Comparison of ENCODE assay signal across 13 cellular contexts in genomic region chr9:87698069-87698809, GRCh38. TPM values are rescaled to one million over a fixed set of nuclear protein-coding genes. Genes with fewer than 3 reads are reported as not detected.
DNase-seq lines count a peak whose midpoint lies in the region; ATAC-seq and TF ChIP-seq lines count a peak whose summit lies in the region.
"Had no signal": no experiment of that assay in that cellular context is flagged by ENCODE, and none has a peak within 500 bp of the region (broad histone marks: within the 10 kb centered on the region; RNA-seq: fewer than 3 reads in every experiment).

No MANE protein-coding gene starts in this region.

- H2BK12ac ChIP-seq in trophoblast cell (ENCODE audit: low read length): no peak overlapping the region

- no peak overlapping the region for H3K27ac ChIP-seq in HEK293 (ENCODE audit: extremely low read depth, low read depth, low read length)
- H3K27ac ChIP-seq in lung (ENCODE audit: low read depth in 1 of 2, low read length in 1 of 2): no peak overlapping the region
- no peak overlapping the region for H3K27ac ChIP-seq in trophoblast cell (ENCODE audit: low read depth, low read length)

- POLR2A ChIA-PET in HEK293 (lab: Yijun Ruan, JAX): no interaction called here

- H3K4me3 ChIP-seq in HEK293 (ENCODE audit: low read depth, low read length): no peak overlapping the region
- H3K4me3 ChIP-seq in lung: no peak overlapping the region
- no peak overlapping the region for H3K4me3 ChIP-seq in trophoblast cell (ENCODE audit: low read depth, low read length)
- H3K4me3 ChIP-seq: GM23338 had no signal

- H3K23ac ChIP-seq in trophoblast cell (ENCODE audit: low read length): peak overlapping the region; percentile 25

- H3K4me2 ChIP-seq in trophoblast cell (ENCODE audit: low read length): no peak overlapping the region
- H3K4me2 ChIP-seq: GM23338 had no signal

- no peak for DNase-seq in left lobe of liver (ENCODE audit: low spot score)
- DNase-seq in lung (ENCODE audit: low spot score): peak; percentile 73
- no peak for DNase-seq in trophoblast cell
- DNase-seq in midbrain (lab: John Stamatoyannopoulos, UW): no peak
- DNase-seq: C1 segment of cervical spinal cord; Calu3; CD4-positive, alpha-beta T cell; DMS 273 treated with DMSO at 0.1 percent for 48 hours; H7 had no signal

- H4K8ac ChIP-seq in trophoblast cell (ENCODE audit: low read depth, low read length): no peak overlapping the region

- no peak overlapping the region for H4K12ac ChIP-seq in trophoblast cell (ENCODE audit: low read depth, low read length)

- no peak overlapping the region for H4K91ac ChIP-seq in trophoblast cell (ENCODE audit: low read depth, low read length)

- H2BK120ac ChIP-seq in trophoblast cell (ENCODE audit: insufficient read depth, low read length, poor library complexity): no peak overlapping the region

- H2BK5ac ChIP-seq in trophoblast cell (ENCODE audit: low read depth, low read length, poor library complexity): no peak overlapping the region

- CTCF ChIA-PET in HEK293 (lab: Yijun Ruan, JAX): interaction anchor here (0.6 kb wide), 1 partner anchor 1070 kb away, joined by 4 read pairs; no protein-coding TSS in a partner anchor

- WGBS in lung, 2 donors: 80 to 89% methylated on average over 14 of the region's 14 CpGs
- WGBS in trophoblast cell (ENCODE audit: extremely low coverage, insufficient coverage, insufficient read length): no CpG with 5 or more reads among the region's 14 CpGs

- TF ChIP-seq CTCF in HEK293 (tag by site-specific recombination; IDR thresholded peaks at IDR 0.05) (no peak), lung (IDR thresholded peaks at IDR 0.05; ENCODE audit: control extremely low read depth, extremely low read depth) (no peak)

- ATAC-seq in left lobe of liver (peak; percentile 49), lung (ENCODE audit: insufficient read depth, low FRiP score) (peak; percentile 70), HG03457 (IDR thresholded peaks at IDR 0.05; ENCODE audit: unreplicated experiment) (no peak), HG03159 (IDR thresholded peaks at IDR 0.05; ENCODE audit: unreplicated experiment) (no peak)
- ATAC-seq: GM23338 had no signal

- H3K4me1 ChIP-seq in HEK293 (ENCODE audit: control insufficient read depth, insufficient read depth, low read length) (no peaks in the 10 kb centered on the region), lung (ENCODE audit: control insufficient read depth in 2 of 2, insufficient read depth in 2 of 2, low read length in 2 of 2) (peaks cover 0 to 2% of the 10 kb centered on the region in 2 donors), trophoblast cell (ENCODE audit: control insufficient read depth in 1 of 2, insufficient read depth in 2 of 2, low read length in 2 of 2) (peaks cover 11 to 17% of the 10 kb centered on the region in 2 experiments)

- H3K18ac ChIP-seq in trophoblast cell (ENCODE audit: low read length): no peak overlapping the region

- H3K4ac ChIP-seq in trophoblast cell (ENCODE audit: low read depth, low read length): no peak overlapping the region

- H3K9ac ChIP-seq in trophoblast cell (ENCODE audit: low read length): no peak overlapping the region

- peaks cover 18% of the 10 kb centered on the region for H3K79me1 ChIP-seq in trophoblast cell (ENCODE audit: low read length)

- H2AK5ac ChIP-seq in trophoblast cell (ENCODE audit: low read length): no peak overlapping the region

- no peak overlapping the region for H3K14ac ChIP-seq in trophoblast cell (ENCODE audit: low read length)

- no peak overlapping the region for H2AFZ ChIP-seq in trophoblast cell (ENCODE audit: insufficient read depth, low read length, poor library complexity)
- H2AFZ ChIP-seq: GM23338 had no signal

- H3K27me3 ChIP-seq in lung (ENCODE audit: control insufficient read depth, insufficient read depth) (no peaks in the 10 kb centered on the region), trophoblast cell (ENCODE audit: insufficient read depth, low read length) (no peaks in the 10 kb centered on the region)

- H3K79me2 ChIP-seq in trophoblast cell (ENCODE audit: control insufficient read depth, insufficient read depth, low read length, poor library complexity): peaks cover 4% of the 10 kb centered on the region

- no peaks in the 10 kb centered on the region for H3K9me3 ChIP-seq in HEK293 (ENCODE audit: control insufficient read depth, insufficient read depth, low read depth, low read length)
- H3K9me3 ChIP-seq in lung (ENCODE audit: control insufficient read depth in 2 of 2, insufficient read depth in 1 of 2, low read length in 1 of 2): peaks cover 0 to 4% of the 10 kb centered on the region in 2 donors
- peaks cover 4% of the 10 kb centered on the region for H3K9me3 ChIP-seq in trophoblast cell (ENCODE audit: insufficient read depth, low read depth, low read length)

- H3K36me3 ChIP-seq in HEK293 (ENCODE audit: control insufficient read depth in 2 of 2, insufficient read depth in 1 of 2, low read length in 2 of 2) (peaks cover 0 to 56% of the 10 kb centered on the region in 2 experiments), lung (ENCODE audit: control insufficient read depth in 2 of 2, insufficient read depth in 2 of 2, low read length in 2 of 2) (peaks cover 0 to 43% of the 10 kb centered on the region in 2 donors), trophoblast cell (ENCODE audit: control insufficient read depth in 1 of 2, insufficient read depth in 2 of 2, low read length in 2 of 2) (peaks cover 9 to 16% of the 10 kb centered on the region in 2 experiments)

TF ChIP-seq in HEK293, 187 proteins besides CTCF, POLR2A, EP300 and RAD21:
- TF ChIP-seq EGR2 (tag by site-specific recombination; IDR thresholded peaks at IDR 0.05; ENCODE audit: low read depth) (peak; percentile 38; the same call in 1 of the 2 replicates), ZNF174 (tag by site-specific recombination; IDR thresholded peaks at IDR 0.05) (no peak), ZNF362 (tag by site-specific recombination; IDR thresholded peaks at IDR 0.05) (no peak), ZSCAN4 (tag by site-specific recombination; IDR thresholded peaks at IDR 0.05) (no peak), ZBTB10 (tag by site-specific recombination; IDR thresholded peaks at IDR 0.05) (no peak), ZNF521 (tag by site-specific recombination; IDR thresholded peaks at IDR 0.05) (no peak), ZNF843 (tag by site-specific recombination; IDR thresholded peaks at IDR 0.05) (no peak), KLF16 (tag by site-specific recombination; IDR thresholded peaks at IDR 0.05) (no peak)

RNA-seq across cellular contexts. Expression of gene CTSL, which starts 27.7 kb away (rescaled TPM):
- 152 TPM for total RNA-seq in left lobe of liver
- 100 to 1,000 TPM; 126 to 301 TPM for total RNA-seq in lung
- 1,000 to 10,000 TPM in 1 of 2 donors, 100 to 1,000 TPM in 1; 109 to 1,526 TPM for polyA plus RNA-seq in lung
- 578 and 615 TPM in 2 replicates for polyA plus RNA-seq in trophoblast cell (2013)

Comparison
In these comparisons a context has a peak if more than half of its experiments do, and no peak if none do; other contexts are left out.
1. ATAC-seq: peak in left lobe of liver (single experiment) and lung (single experiment); none in HG03457 (single experiment) and HG03159 (single experiment).